Comparison of ENCODE assay signal across 22 cellular contexts in genomic region chr10:131960631-131961046, GRCh38. TPM values are rescaled to one million over a fixed set of nuclear protein-coding genes. Genes with fewer than 3 reads are reported as not detected.
A peak's percentile ranks its signal among the peaks of the same experiment; 100 is the strongest.
DNase-seq lines count a peak whose midpoint lies in the region; ATAC-seq, FAIRE-seq and TF ChIP-seq lines count a peak whose summit lies in the region.
"Had no signal": no experiment of that assay in that cellular context is flagged by ENCODE, and none has a peak within 500 bp of the region (broad histone marks: within the 10 kb centered on the region; RNA-seq: fewer than 3 reads in every experiment).

No MANE protein-coding gene starts in this region.

- 84 to 93% methylated on average over 8 to 18 of the region's 18 CpGs for WGBS in body of pancreas, 2 donors
- WGBS in pancreas, 2 donors: 89% methylated on average over 18 of the region's 18 CpGs

- FAIRE-seq in pancreas (lab: Jason Lieb, UNC): no peak
- FAIRE-seq: endometrium, frontal cortex had no signal

- no peaks in the 10 kb centered on the region for H3K27me3 Mint-ChIP-seq in natural killer cell treated with Interleukin-12 subunit alpha and Interleukin-12 subunit beta and Interleukin-15 and Interleukin-18, amount 100 ng/mL, for 72 hours
- no peaks in the 10 kb centered on the region for H3K27me3 Mint-ChIP-seq in natural killer cell (ENCODE audit: low read depth in 2 of 2)
- H3K27me3 Mint-ChIP-seq: naive B cell had no signal

- H3K4me3 Mint-ChIP-seq in natural killer cell treated with Interleukin-12 subunit alpha and Interleukin-12 subunit beta and Interleukin-15 and Interleukin-18, amount 100 ng/mL, for 72 hours: no peak overlapping the region
- no peak overlapping the region for H3K4me3 Mint-ChIP-seq in natural killer cell
- H3K4me3 Mint-ChIP-seq: CD14-positive monocyte, immature natural killer cell, naive B cell had no signal

- no peaks in the 10 kb centered on the region for H3K36me3 Mint-ChIP-seq in natural killer cell treated with Interleukin-12 subunit alpha and Interleukin-12 subunit beta and Interleukin-15 and Interleukin-18, amount 100 ng/mL, for 72 hours
- no peaks in the 10 kb centered on the region for H3K36me3 Mint-ChIP-seq in natural killer cell

- H3K4me3 ChIP-seq in body of pancreas (no peak overlapping the region), pancreas (no peak overlapping the region)
- H3K4me3 ChIP-seq: transverse colon had no signal

- H3K27ac ChIP-seq in body of pancreas (peak overlapping the region in 3 of 4 donors; percentile 59 to 78 (median 73)), pancreas (peak overlapping the region in 1 of 4 donors; percentile 31)
- H3K27ac ChIP-seq: transverse colon, WERI-Rb-1 had no signal

- H3K9me3 Mint-ChIP-seq in natural killer cell treated with Interleukin-12 subunit alpha and Interleukin-12 subunit beta and Interleukin-15 and Interleukin-18, amount 100 ng/mL, for 72 hours: no peaks in the 10 kb centered on the region
- H3K9me3 Mint-ChIP-seq in natural killer cell: no peaks in the 10 kb centered on the region
- H3K9me3 Mint-ChIP-seq: immature natural killer cell, naive B cell had no signal

- H3K4me1 ChIP-seq in body of pancreas (peaks cover 23% of the 10 kb centered on the region), pancreas (peaks cover 0 to 5% (median 0%) of the 10 kb centered on the region in 3 donors)
- H3K4me1 ChIP-seq: transverse colon had no signal

- no peak overlapping the region for H3K27ac Mint-ChIP-seq in natural killer cell treated with Interleukin-12 subunit alpha and Interleukin-12 subunit beta and Interleukin-15 and Interleukin-18, amount 100 ng/mL, for 72 hours
- no peak overlapping the region for H3K27ac Mint-ChIP-seq in natural killer cell
- H3K27ac Mint-ChIP-seq: immature natural killer cell had no signal

- H3K27me3 ChIP-seq in body of pancreas (no peaks in the 10 kb centered on the region), pancreas (no peaks in the 10 kb centered on the region)
- H3K27me3 ChIP-seq: transverse colon had no signal

- peaks cover 7 to 20% of the 10 kb centered on the region in 2 donors for H3K4me1 Mint-ChIP-seq in natural killer cell treated with Interleukin-12 subunit alpha and Interleukin-12 subunit beta and Interleukin-15 and Interleukin-18, amount 100 ng/mL, for 72 hours (ENCODE audit: low read depth in 2 of 2)
- H3K4me1 Mint-ChIP-seq in natural killer cell: peaks cover 9 to 13% of the 10 kb centered on the region in 2 donors
- H3K4me1 Mint-ChIP-seq: CD14-positive monocyte, naive B cell had no signal

- H3K36me3 ChIP-seq in body of pancreas (replicated peaks in 1 of 2; ENCODE audit: insufficient read depth in 1 of 2, low read depth in 2 of 2) (peaks cover 9 to 15% of the 10 kb centered on the region in 2 donors), pancreas (peaks cover 0 to 27% (median 15%) of the 10 kb centered on the region in 3 donors)

- ATAC-seq in natural killer cell treated with Interleukin-12 subunit alpha and Interleukin-12 subunit beta and Interleukin-15 and Interleukin-18, amount 100 ng/mL, for 72 hours: peak in 1 of 2 donors; percentile 58
- no peak for ATAC-seq in natural killer cell
- no peak for ATAC-seq in body of pancreas
- ATAC-seq in pancreas: peak in 3 of 4 donors; percentile 3 to 4 (median 3)

- intact Hi-C loops in natural killer cell (cut with micrococcal nuclease) (no loop called here), body of pancreas (cut with DNase I) (no loop called here), pancreas (cut with DNase I) (no loop called here)

- TF ChIP-seq POLR2A in body of pancreas (IDR thresholded peaks at IDR 0.05): no peak

- DNase-seq in natural killer cell treated with Interleukin-12 subunit alpha and Interleukin-12 subunit beta and Interleukin-15 and Interleukin-18, amount 100 ng/mL, for 72 hours (ENCODE audit: low spot score): peak; percentile 47
- DNase-seq in natural killer cell (no peak), body of pancreas (peak in 3 of 4 donors; percentile 3 to 30 (median 24)), pancreas (peak in 3 of 6 donors; percentile 56 to 81 (median 65)), NK-92 (lab: John Stamatoyannopoulos, UW; ENCODE audit: unreplicated experiment) (no peak), iPS-NIHi7 (ENCODE audit: extremely low spot score) (no peak), COR-L47 (lab: John Stamatoyannopoulos, UW) (no peak)
- DNase-seq: activated CD4-positive, alpha-beta T cell treated with anti-CD3 and anti-CD28 coated beads, Interleukin-2, amount 50 U/mL, for 48 hours; Calu3; hippocampal formation; immature natural killer cell; naive B cell; NCI-H1417 treated with DMSO at 0.1 percent for 48 hours; NCI-H2081 treated with DMSO at 0.1 percent for 48 hours; NCI-H345; SHP77; stimulated activated CD4-positive, alpha-beta T cell treated with anti-CD3 and anti-CD28 coated beads, Interleukin-2, amount 100 ng/mL, for 24 hours; transverse colon; WERI-Rb-1 had no signal

- H3K9me3 ChIP-seq in body of pancreas (no peaks in the 10 kb centered on the region), pancreas (no peaks in the 10 kb centered on the region)
- H3K9me3 ChIP-seq: transverse colon had no signal

- TF ChIP-seq CTCF in natural killer cell (IDR thresholded peaks at IDR 0.05): no peak
- no peak for TF ChIP-seq CTCF in body of pancreas (IDR thresholded peaks at IDR 0.05)
- TF ChIP-seq CTCF in pancreas (IDR thresholded peaks at IDR 0.05): no peak

RNA-seq across cellular contexts. Expression of gene BNIP3, which starts 21.1 kb away (rescaled TPM):
- 10 to 100 TPM; 20.5 to 82.2 TPM for total RNA-seq in natural killer cell treated with Interleukin-12 subunit alpha and Interleukin-12 subunit beta and Interleukin-15 and Interleukin-18, amount 100 ng/mL, for 72 hours
- 10 to 100 TPM in 2 of 3 donors, 1 to 10 TPM in 1; 9.9 to 12.9 (median 12.1) TPM for total RNA-seq in natural killer cell
- total RNA-seq in body of pancreas: 100 to 1,000 TPM; 147 to 158 TPM
- 100 to 1,000 TPM in 4 of 6 donors, 10 to 100 TPM in 2; 65.7 to 471 (median 217) TPM for total RNA-seq in pancreas
- 100 to 1,000 TPM in 1 of 2 donors, 10 to 100 TPM in 1; 84.2 to 166 TPM for polyA plus RNA-seq in pancreas

RNA-seq across cellular contexts. Expression of gene PPP2R2D, which starts 59.8 kb away (rescaled TPM):
- total RNA-seq in natural killer cell treated with Interleukin-12 subunit alpha and Interleukin-12 subunit beta and Interleukin-15 and Interleukin-18, amount 100 ng/mL, for 72 hours: 10 to 100 TPM; 27.0 to 47.4 TPM
- total RNA-seq in natural killer cell (10 to 100 TPM; 28.6 to 39.8 (median 35.8) TPM), body of pancreas (10 to 100 TPM; 43.1 to 52.4 TPM), pancreas (10 to 100 TPM; 25.5 to 87.7 (median 33.6) TPM)
- 10 to 100 TPM; 32.2 to 66.8 TPM for polyA plus RNA-seq in pancreas

Comparison
In these comparisons a context has a peak if more than half of its experiments do, and no peak if none do; other contexts are left out.
1. DNase-seq: peak in natural killer cell treated with Interleukin-12 subunit alpha and Interleukin-12 subunit beta and Interleukin-15 and Interleukin-18, amount 100 ng/mL, for 72 hours (single experiment) and body of pancreas (3 of 4); none in natural killer cell (single experiment), NK-92 (single experiment), iPS-NIHi7 (single experiment) and COR-L47 (single experiment).
2. ATAC-seq: peak in pancreas (3 of 4); none in natural killer cell (0 of 3) and body of pancreas (single experiment).